ENCODE assay signal across 8 cellular contexts in genomic region chr18:11947214-11948119, GRCh38. TPM values are rescaled to one million over a fixed set of nuclear protein-coding genes. Genes with fewer than 3 reads are reported as not detected.
A peak's percentile ranks its signal among the peaks of the same experiment; 100 is the strongest.
DNase-seq lines count a peak whose midpoint lies in the region; ATAC-seq and TF ChIP-seq lines count a peak whose summit lies in the region.

No MANE protein-coding gene starts in this region.

- intact Hi-C loops in heart right ventricle (cut with DNase I) (loop anchor here in 8 of 10 donors (1.0 to 5.0 kb wide), 7 partner anchors 33 to 97 kb away; partner anchors contain the start of genes IMPA2 (in 7 of the 8), CHMP1B (in 2 of the 8) and MPPE1 (in 2 of the 8)), posterior cingulate gyrus (cut with DNase I) (loop anchor here (5.0 kb wide), 1 partner anchor 35 kb away; the partner anchor contains the start of gene IMPA2)

- WGBS in adipose tissue, 3 donors = 7 to 10% (median 8%) methylated on average over 52 of the region's 52 CpGs
- WGBS in heart right ventricle, 2 donors = 5 to 6% methylated on average over 52 of the region's 52 CpGs
- WGBS in upper lobe of left lung, 2 donors = 7 to 15% methylated on average over 20 to 46 of the region's 52 CpGs

- H3K9me3 ChIP-seq in heart right ventricle (no peaks in the 10 kb centered on the region), upper lobe of left lung (no peaks in the 10 kb centered on the region)

- H3K36me3 ChIP-seq in heart right ventricle = no peaks in the 10 kb centered on the region
- H3K36me3 ChIP-seq in upper lobe of left lung = no peaks in the 10 kb centered on the region

- peak in 2 of 4 donors; percentile 9 to 87 for TF ChIP-seq EP300 in upper lobe of left lung (IDR thresholded peaks at IDR 0.05)

- H3K27me3 ChIP-seq in heart right ventricle (no peaks in the 10 kb centered on the region), upper lobe of left lung (no peaks in the 10 kb centered on the region)

- peak overlapping the region; percentile 23 to 75 (median 59) for H3K4me3 ChIP-seq in heart right ventricle
- H3K4me3 ChIP-seq in upper lobe of left lung = peak overlapping the region; percentile 22 to 57 (median 48)

- DNase-seq in AG20443 (ENCODE audit: low spot score) = peak; percentile 83
- DNase-seq in SW480 (ENCODE audit: low spot score) = peak; percentile 89
- DNase-seq in heart right ventricle = peak; percentile 92 to 94
- DNase-seq in posterior cingulate gyrus = peak; percentile 58 to 97 (median 78)
- peak; percentile 93 to 99 for DNase-seq in upper lobe of left lung

- ATAC-seq in GM19324 (IDR thresholded peaks at IDR 0.05; ENCODE audit: low FRiP score, unreplicated experiment) (peak; percentile 80), HG03460 (IDR thresholded peaks at IDR 0.05; ENCODE audit: unreplicated experiment) (peak; percentile 87), heart right ventricle (peak; percentile 96 to 99 (median 98)), upper lobe of left lung (ENCODE audit: low FRiP score in 2 of 2) (peak; percentile 96 to 98)

- H3K4me1 ChIP-seq in heart right ventricle = peaks cover 0 to 24% (median 15%) of the 10 kb centered on the region in 9 donors
- peaks cover 17 to 34% (median 28%) of the 10 kb centered on the region in 4 donors for H3K4me1 ChIP-seq in upper lobe of left lung

- peak in 3 of 9 donors; percentile 6 to 15 (median 8) for TF ChIP-seq CTCF in heart right ventricle (IDR thresholded peaks at IDR 0.05)
- TF ChIP-seq CTCF in upper lobe of left lung (IDR thresholded peaks at IDR 0.05) = no peak

- peak overlapping the region; percentile 35 for H3K27ac ChIP-seq in adipose tissue (ENCODE audit: low read depth, low read length)
- H3K27ac ChIP-seq in heart right ventricle = peak overlapping the region; percentile 76 to 99 (median 97)
- H3K27ac ChIP-seq in upper lobe of left lung = peak overlapping the region; percentile 94 to 99 (median 96)

- TF ChIP-seq POLR2A in upper lobe of left lung (IDR thresholded peaks at IDR 0.05) = peak in 3 of 4 donors; percentile 55 to 85 (median 61)

RNA-seq across cellular contexts. Expression of gene IMPA2, which starts 33.8 kb away (rescaled TPM):
- polyA plus RNA-seq in adipose tissue (100 to 1,000 TPM in 1 of 3 donors, 10 to 100 TPM in 2; 25.3 to 271 (median 32.6) TPM), heart right ventricle (10 to 100 TPM; 17.6 to 41.9 TPM)
- total RNA-seq in heart right ventricle (10 to 100 TPM; 19.8 to 79.6 (median 32.2) TPM), upper lobe of left lung (100 to 1,000 TPM in 2 of 6 donors, 10 to 100 TPM in 4; 59.3 to 111 (median 77.6) TPM)

RNA-seq across cellular contexts. Expression of gene MPPE1, which starts 39.4 kb away (rescaled TPM):
- polyA plus RNA-seq in adipose tissue = 10 to 100 TPM; 23.2 to 26.5 (median 26.0) TPM
- total RNA-seq in heart right ventricle = 10 to 100 TPM; 21.2 to 44.5 (median 34.1) TPM
- polyA plus RNA-seq in heart right ventricle = 10 to 100 TPM; 18.3 to 45.9 TPM
- total RNA-seq in upper lobe of left lung = 100 to 1,000 TPM in 1 of 6 donors, 10 to 100 TPM in 5; 37.4 to 114 (median 75.3) TPM

Comparison
In these comparisons a context has a peak if more than half of its experiments do, and no peak if none do; other contexts are left out.
1. Peak in every context shown above with its lines: DNase-seq, ATAC-seq, H3K4me3 ChIP-seq and H3K27ac ChIP-seq.
2. H3K27ac ChIP-seq: peak in every context shown above with its lines; median percentile 97 in heart right ventricle; 96 in upper lobe of left lung; 35 in adipose tissue.